In genomic region chr20:17557675-17558006, GRCh38 we compare ENCODE assay signal across 8 cellular contexts. TPM values are rescaled to one million over a fixed set of nuclear protein-coding genes. Genes with fewer than 3 reads are reported as not detected.
A peak's percentile ranks its signal among the peaks of the same experiment; 100 is the strongest.
DNase-seq lines count a peak whose midpoint lies in the region; ATAC-seq, FAIRE-seq and TF ChIP-seq lines count a peak whose summit lies in the region.

No MANE protein-coding gene starts in this region.

- peaks cover 23% of the 10 kb centered on the region for H3K4me1 Mint-ChIP-seq in activated T-helper 17 cell treated with anti-CD3 and anti-CD28 coated beads, Interleukin-2, amount 50 U/mL, for 72 hours
- H3K4me1 Mint-ChIP-seq in type B pancreatic cell (ENCODE audit: unreplicated experiment), result peaks cover 21% of the 10 kb centered on the region

- no peaks in the 10 kb centered on the region for H3K27me3 Mint-ChIP-seq in activated T-helper 17 cell treated with anti-CD3 and anti-CD28 coated beads, Interleukin-2, amount 50 U/mL, for 72 hours
- no peaks in the 10 kb centered on the region for H3K27me3 Mint-ChIP-seq in type B pancreatic cell

- no peaks in the 10 kb centered on the region for H3K9me3 Mint-ChIP-seq in activated T-helper 17 cell treated with anti-CD3 and anti-CD28 coated beads, Interleukin-2, amount 50 U/mL, for 72 hours
- H3K9me3 Mint-ChIP-seq in type B pancreatic cell, result no peaks in the 10 kb centered on the region

- H3K27ac Mint-ChIP-seq in activated T-helper 17 cell treated with anti-CD3 and anti-CD28 coated beads, Interleukin-2, amount 50 U/mL, for 72 hours, result peak overlapping the region; percentile 96
- H3K27ac Mint-ChIP-seq in type B pancreatic cell, result peak overlapping the region; percentile 93

- peaks cover 6% of the 10 kb centered on the region for H3K36me3 Mint-ChIP-seq in activated T-helper 17 cell treated with anti-CD3 and anti-CD28 coated beads, Interleukin-2, amount 50 U/mL, for 72 hours (ENCODE audit: low read depth)
- H3K36me3 Mint-ChIP-seq in type B pancreatic cell, result no peaks in the 10 kb centered on the region

- FAIRE-seq in HTR-8/SVneo (lab: Jason Lieb, UNC), result no peak

- no peak for TF ChIP-seq CTCF in type B pancreatic cell (conservative IDR thresholded peaks at IDR 0.05)

- DNase-seq in NCI-H82 (lab: John Stamatoyannopoulos, UW) (peak; percentile 50), NCI-H82 treated with DMSO at 0.1 percent for 48 hours (lab: John Stamatoyannopoulos, UW; ENCODE audit: unreplicated experiment) (no peak), islet precursor cell (peak; percentile 80), type B pancreatic cell (ENCODE audit: extremely low spot score, unreplicated experiment) (no peak), HTR-8/SVneo (ENCODE audit: insufficient read length, low spot score) (no peak)

- H3K4me3 Mint-ChIP-seq in activated T-helper 17 cell treated with anti-CD3 and anti-CD28 coated beads, Interleukin-2, amount 50 U/mL, for 72 hours, result no peak overlapping the region
- peak overlapping the region; percentile 73 for H3K4me3 Mint-ChIP-seq in type B pancreatic cell

- ATAC-seq in activated T-helper 17 cell treated with anti-CD3 and anti-CD28 coated beads, Interleukin-2, amount 50 U/mL, for 72 hours (replicated peaks), result no peak
- ATAC-seq in HG03457 (IDR thresholded peaks at IDR 0.05; ENCODE audit: unreplicated experiment) (no peak), HG02981 (IDR thresholded peaks at IDR 0.05; ENCODE audit: unreplicated experiment) (no peak)

RNA-seq across cellular contexts. Expression of gene DSTN, which starts 12.2 kb away (rescaled TPM):
- 10 to 100 TPM; 42.9 to 45.8 TPM for total RNA-seq in activated T-helper 17 cell treated with anti-CD3 and anti-CD28 coated beads, Interleukin-2, amount 50 U/mL, for 72 hours
- 193 and 287 TPM in 2 replicates for total RNA-seq in type B pancreatic cell (ENCODE audit: low replicate concordance)

RNA-seq across cellular contexts. Expression of gene BFSP1, which starts 26.5 kb away (rescaled TPM):
- under 1 TPM; 0.48 to 0.58 TPM for total RNA-seq in activated T-helper 17 cell treated with anti-CD3 and anti-CD28 coated beads, Interleukin-2, amount 50 U/mL, for 72 hours
- total RNA-seq in type B pancreatic cell (ENCODE audit: low replicate concordance), result 1.8 and 1.9 TPM in 2 replicates

Comparison
In these comparisons a context has a peak if more than half of its experiments do, and no peak if none do; other contexts are left out.
1. DNase-seq: peak in NCI-H82 (single experiment) and islet precursor cell (single experiment); none in NCI-H82 treated with DMSO at 0.1 percent for 48 hours (single experiment), type B pancreatic cell (single experiment) and HTR-8/SVneo (single experiment).